In genomic region chr5:174725261-174725990, GRCh38 we compare ENCODE assay signal across 8 cellular contexts. TPM values are rescaled to one million over a fixed set of nuclear protein-coding genes. Genes with fewer than 3 reads are reported as not detected.
DNase-seq lines count a peak whose midpoint lies in the region; ATAC-seq and TF ChIP-seq lines count a peak whose summit lies in the region.
"Had no signal": no experiment of that assay in that cellular context is flagged by ENCODE, and none has a peak within 500 bp of the region (broad histone marks: within the 10 kb centered on the region; RNA-seq: fewer than 3 reads in every experiment).

No MANE protein-coding gene starts in this region.

- no peak for ATAC-seq in HG02973 (IDR thresholded peaks at IDR 0.05; ENCODE audit: unreplicated experiment)

- H3K4me1 ChIP-seq in stomach: peaks cover 16 to 47% (median 38%) of the 10 kb centered on the region in 4 donors

- peak overlapping the region; percentile 61 for H3K4me3 ChIP-seq in HFF-Myc (replicated peaks; ENCODE audit: low read depth, low read length)
- H3K4me3 ChIP-seq in astrocyte of the cerebellum (ENCODE audit: low read depth, low read length): peak overlapping the region; percentile 85
- H3K4me3 ChIP-seq in stomach: peak overlapping the region; percentile 53 to 71 (median 59)

- DNase-seq in HFF-Myc (ENCODE audit: extremely low read depth, low read depth) (no peak), astrocyte of the cerebellum (ENCODE audit: low read depth) (no peak), left kidney (ENCODE audit: low read depth, low spot score) (peak; percentile 52), stomach (no peak), NCI-H187 treated with DMSO at 0.1 percent for 48 hours (lab: John Stamatoyannopoulos, UW) (no peak), COLO668 (lab: John Stamatoyannopoulos, UW; ENCODE audit: unreplicated experiment) (no peak)
- DNase-seq: MV-4-11 had no signal

- TF ChIP-seq CTCF in HFF-Myc (IDR thresholded peaks at IDR 0.05; ENCODE audit: low read depth, low read length, missing control alignments): no peak
- TF ChIP-seq CTCF in astrocyte of the cerebellum (IDR thresholded peaks at IDR 0.05; ENCODE audit: low read depth, low read length, missing control alignments): no peak
- TF ChIP-seq CTCF in stomach (IDR thresholded peaks at IDR 0.05): no peak

- no peaks in the 10 kb centered on the region for H3K9me3 ChIP-seq in stomach

- peaks cover 5 to 100% (median 68%) of the 10 kb centered on the region in 3 donors for H3K27me3 ChIP-seq in stomach

- peaks cover 0 to 7% (median 3%) of the 10 kb centered on the region in 4 donors for H3K36me3 ChIP-seq in stomach

- TF ChIP-seq POLR2A in stomach (IDR thresholded peaks at IDR 0.05): no peak

- intact Hi-C loops in stomach (cut with DNase I; ENCODE audit: low total_unique reads): no loop called here

- H3K27ac ChIP-seq in stomach: no peak overlapping the region

- no peak for TF ChIP-seq EP300 in stomach (IDR thresholded peaks at IDR 0.05)

- 3 to 10% (median 9%) methylated on average over 25 to 30 of the region's 30 CpGs for WGBS in stomach, 5 donors

- in situ Hi-C loops in astrocyte of the cerebellum (cut with HindIII; ENCODE audit: low sequenced_read_pairs): no loop called here

RNA-seq across cellular contexts. Expression of gene MSX2, which starts 1.0 kb away (rescaled TPM):
- total RNA-seq in stomach: 1 to 10 TPM in 2 of 5 donors, under 1 TPM in 1, not detected in 2; 0.18 to 6.5 (median 4.0) TPM
- polyA plus RNA-seq in stomach: 1 to 10 TPM; 1.0 to 1.5 (median 1.3) TPM
